Comparison of ENCODE assay signal across 1 cellular context in the genomic region with DNA sequence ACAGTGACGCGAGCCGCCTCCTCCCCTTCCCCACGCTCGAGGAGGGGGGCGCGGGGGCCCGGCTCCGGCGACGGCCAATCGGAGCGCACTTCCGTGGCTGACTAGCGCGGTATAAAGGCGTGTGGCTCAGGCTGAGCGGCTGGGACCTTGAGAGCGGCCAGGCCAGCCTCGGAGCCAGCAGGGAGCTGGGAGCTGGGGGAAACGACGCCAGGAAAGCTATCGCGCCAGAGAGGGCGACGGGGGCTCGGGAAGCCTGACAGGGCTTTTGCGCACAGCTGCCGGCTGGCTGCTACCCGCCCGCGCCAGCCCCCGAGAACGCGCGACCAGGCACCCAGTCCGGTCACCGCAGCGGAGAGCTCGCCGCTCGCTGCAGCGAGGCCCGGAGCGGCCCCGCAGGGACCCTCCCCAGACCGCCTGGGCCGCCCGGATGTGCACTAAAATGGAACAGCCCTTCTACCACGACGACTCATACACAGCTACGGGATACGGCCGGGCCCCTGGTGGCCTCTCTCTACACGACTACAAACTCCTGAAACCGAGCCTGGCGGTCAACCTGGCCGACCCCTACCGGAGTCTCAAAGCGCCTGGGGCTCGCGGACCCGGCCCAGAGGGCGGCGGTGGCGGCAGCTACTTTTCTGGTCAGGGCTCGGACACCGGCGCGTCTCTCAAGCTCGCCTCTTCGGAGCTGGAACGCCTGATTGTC.
TF ChIP-seq lines count a peak whose summit lies in the region.

A gene (plus strand): TSS at position 142 of the 703 bp plus-strand sequence. CDS start 286 bp downstream, at position 428.

TF ChIP-seq in HEK293, 187 proteins besides CTCF, POLR2A, EP300 and RAD21 (continued from another document and continues in another):
- peak; percentile 61; the same call in 1 of the 2 replicates for TF ChIP-seq ZNF184 (tag by site-specific recombination; IDR thresholded peaks at IDR 0.05)
- peak; percentile 33; the same call in 1 of the 2 replicates for TF ChIP-seq ZNF777 (tag by site-specific recombination; IDR thresholded peaks at IDR 0.05; ENCODE audit: borderline replicate concordance)
- TF ChIP-seq ZNF133 (tag by site-specific recombination; IDR thresholded peaks at IDR 0.05): no peak
- no peak for TF ChIP-seq ZNF214 (tag by site-specific recombination; IDR thresholded peaks at IDR 0.05; ENCODE audit: borderline replicate concordance)
- TF ChIP-seq ZNF610 (tag by site-specific recombination; IDR thresholded peaks at IDR 0.05; ENCODE audit: borderline replicate concordance): peak; percentile 97
- TF ChIP-seq, protein P1, sequence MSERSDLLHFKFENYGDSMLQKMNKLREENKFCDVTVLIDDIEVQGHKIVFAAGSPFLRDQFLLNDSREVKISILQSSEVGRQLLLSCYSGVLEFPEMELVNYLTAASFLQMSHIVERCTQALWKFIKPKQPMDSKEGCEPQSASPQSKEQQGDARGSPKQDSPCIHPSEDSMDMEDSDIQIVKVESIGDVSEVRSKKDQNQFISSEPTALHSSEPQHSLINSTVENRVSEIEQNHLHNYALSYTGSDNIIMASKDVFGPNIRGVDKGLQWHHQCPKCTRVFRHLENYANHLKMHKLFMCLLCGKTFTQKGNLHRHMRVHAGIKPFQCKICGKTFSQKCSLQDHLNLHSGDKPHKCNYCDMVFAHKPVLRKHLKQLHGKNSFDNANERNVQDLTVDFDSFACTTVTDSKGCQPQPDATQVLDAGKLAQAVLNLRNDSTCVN (tag by site-specific recombination; optimal IDR thresholded peaks at IDR 0.05): peak; percentile 96
- TF ChIP-seq, protein P2, sequence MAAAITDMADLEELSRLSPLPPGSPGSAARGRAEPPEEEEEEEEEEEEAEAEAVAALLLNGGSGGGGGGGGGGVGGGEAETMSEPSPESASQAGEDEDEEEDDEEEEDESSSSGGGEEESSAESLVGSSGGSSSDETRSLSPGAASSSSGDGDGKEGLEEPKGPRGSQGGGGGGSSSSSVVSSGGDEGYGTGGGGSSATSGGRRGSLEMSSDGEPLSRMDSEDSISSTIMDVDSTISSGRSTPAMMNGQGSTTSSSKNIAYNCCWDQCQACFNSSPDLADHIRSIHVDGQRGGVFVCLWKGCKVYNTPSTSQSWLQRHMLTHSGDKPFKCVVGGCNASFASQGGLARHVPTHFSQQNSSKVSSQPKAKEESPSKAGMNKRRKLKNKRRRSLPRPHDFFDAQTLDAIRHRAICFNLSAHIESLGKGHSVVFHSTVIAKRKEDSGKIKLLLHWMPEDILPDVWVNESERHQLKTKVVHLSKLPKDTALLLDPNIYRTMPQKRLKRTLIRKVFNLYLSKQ (tag by site-specific recombination; IDR thresholded peaks at IDR 0.05; ENCODE audit: borderline replicate concordance): no peak
- TF ChIP-seq GLI4 (tag by site-specific recombination; IDR thresholded peaks at IDR 0.05): peak; percentile 53; the same call in 1 of the 2 replicates
- TF ChIP-seq, protein P3, sequence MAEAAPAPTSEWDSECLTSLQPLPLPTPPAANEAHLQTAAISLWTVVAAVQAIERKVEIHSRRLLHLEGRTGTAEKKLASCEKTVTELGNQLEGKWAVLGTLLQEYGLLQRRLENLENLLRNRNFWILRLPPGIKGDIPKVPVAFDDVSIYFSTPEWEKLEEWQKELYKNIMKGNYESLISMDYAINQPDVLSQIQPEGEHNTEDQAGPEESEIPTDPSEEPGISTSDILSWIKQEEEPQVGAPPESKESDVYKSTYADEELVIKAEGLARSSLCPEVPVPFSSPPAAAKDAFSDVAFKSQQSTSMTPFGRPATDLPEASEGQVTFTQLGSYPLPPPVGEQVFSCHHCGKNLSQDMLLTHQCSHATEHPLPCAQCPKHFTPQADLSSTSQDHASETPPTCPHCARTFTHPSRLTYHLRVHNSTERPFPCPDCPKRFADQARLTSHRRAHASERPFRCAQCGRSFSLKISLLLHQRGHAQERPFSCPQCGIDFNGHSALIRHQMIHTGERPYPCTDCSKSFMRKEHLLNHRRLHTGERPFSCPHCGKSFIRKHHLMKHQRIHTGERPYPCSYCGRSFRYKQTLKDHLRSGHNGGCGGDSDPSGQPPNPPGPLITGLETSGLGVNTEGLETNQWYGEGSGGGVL (tag by site-specific recombination; IDR thresholded peaks at IDR 0.05): peak; percentile 50; the same call in 1 of the 2 replicates
- peak; percentile 79 for TF ChIP-seq ZEB2 (tag by site-specific recombination; IDR thresholded peaks at IDR 0.05)
- no peak for TF ChIP-seq ZNF404 (tag by site-specific recombination; IDR thresholded peaks at IDR 0.05)
- TF ChIP-seq ZNF48 (tag by site-specific recombination; IDR thresholded peaks at IDR 0.05): no peak
- TF ChIP-seq, protein P4, sequence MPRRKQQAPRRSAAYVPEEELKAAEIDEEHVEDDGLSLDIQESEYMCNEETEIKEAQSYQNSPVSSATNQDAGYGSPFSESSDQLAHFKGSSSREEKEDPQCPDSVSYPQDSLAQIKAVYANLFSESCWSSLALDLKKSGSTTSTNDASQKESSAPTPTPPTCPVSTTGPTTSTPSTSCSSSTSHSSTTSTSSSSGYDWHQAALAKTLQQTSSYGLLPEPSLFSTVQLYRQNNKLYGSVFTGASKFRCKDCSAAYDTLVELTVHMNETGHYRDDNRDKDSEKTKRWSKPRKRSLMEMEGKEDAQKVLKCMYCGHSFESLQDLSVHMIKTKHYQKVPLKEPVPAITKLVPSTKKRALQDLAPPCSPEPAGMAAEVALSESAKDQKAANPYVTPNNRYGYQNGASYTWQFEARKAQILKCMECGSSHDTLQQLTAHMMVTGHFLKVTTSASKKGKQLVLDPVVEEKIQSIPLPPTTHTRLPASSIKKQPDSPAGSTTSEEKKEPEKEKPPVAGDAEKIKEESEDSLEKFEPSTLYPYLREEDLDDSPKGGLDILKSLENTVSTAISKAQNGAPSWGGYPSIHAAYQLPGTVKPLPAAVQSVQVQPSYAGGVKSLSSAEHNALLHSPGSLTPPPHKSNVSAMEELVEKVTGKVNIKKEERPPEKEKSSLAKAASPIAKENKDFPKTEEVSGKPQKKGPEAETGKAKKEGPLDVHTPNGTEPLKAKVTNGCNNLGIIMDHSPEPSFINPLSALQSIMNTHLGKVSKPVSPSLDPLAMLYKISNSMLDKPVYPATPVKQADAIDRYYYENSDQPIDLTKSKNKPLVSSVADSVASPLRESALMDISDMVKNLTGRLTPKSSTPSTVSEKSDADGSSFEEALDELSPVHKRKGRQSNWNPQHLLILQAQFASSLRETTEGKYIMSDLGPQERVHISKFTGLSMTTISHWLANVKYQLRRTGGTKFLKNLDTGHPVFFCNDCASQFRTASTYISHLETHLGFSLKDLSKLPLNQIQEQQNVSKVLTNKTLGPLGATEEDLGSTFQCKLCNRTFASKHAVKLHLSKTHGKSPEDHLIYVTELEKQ (tag by site-specific recombination; IDR thresholded peaks at IDR 0.05; ENCODE audit: borderline replicate concordance): no peak
- peak; percentile 31; the same call in 1 of the 2 replicates for TF ChIP-seq YY2 (tag by site-specific recombination; IDR thresholded peaks at IDR 0.05)
- peak; percentile 97 for TF ChIP-seq KLF10 (tag by site-specific recombination; IDR thresholded peaks at IDR 0.05)
- peak; percentile 77; the same call in 1 of the 2 replicates for TF ChIP-seq ZSCAN30 (tag by site-specific recombination; IDR thresholded peaks at IDR 0.05)
- TF ChIP-seq ZNF664 (tag by site-specific recombination; IDR thresholded peaks at IDR 0.05): no peak
- no peak for TF ChIP-seq ZFP3 (tag by site-specific recombination; IDR thresholded peaks at IDR 0.05; ENCODE audit: low read depth)
- peak; percentile 74; the same call in 1 of the 2 replicates for TF ChIP-seq ZNF2 (tag by site-specific recombination; IDR thresholded peaks at IDR 0.05)
- no peak for TF ChIP-seq ZNF558 (tag by site-specific recombination; IDR thresholded peaks at IDR 0.05)
- peak; percentile 46; the same call in 1 of the 2 replicates for TF ChIP-seq ZBTB21 (tag by site-specific recombination; IDR thresholded peaks at IDR 0.05)
- TF ChIP-seq ZFHX2 (tag by site-specific recombination; conservative IDR thresholded peaks at IDR 0.05): peak; percentile 91
- peak; percentile 76 for TF ChIP-seq ZNF394 (tag by site-specific recombination; IDR thresholded peaks at IDR 0.05; ENCODE audit: borderline replicate concordance)
- peak; percentile 77 for TF ChIP-seq ZBTB20 (tag by site-specific recombination; IDR thresholded peaks at IDR 0.05)
- TF ChIP-seq EGR2 (tag by site-specific recombination; IDR thresholded peaks at IDR 0.05; ENCODE audit: low read depth): peak; percentile 79
- TF ChIP-seq, protein P5, sequence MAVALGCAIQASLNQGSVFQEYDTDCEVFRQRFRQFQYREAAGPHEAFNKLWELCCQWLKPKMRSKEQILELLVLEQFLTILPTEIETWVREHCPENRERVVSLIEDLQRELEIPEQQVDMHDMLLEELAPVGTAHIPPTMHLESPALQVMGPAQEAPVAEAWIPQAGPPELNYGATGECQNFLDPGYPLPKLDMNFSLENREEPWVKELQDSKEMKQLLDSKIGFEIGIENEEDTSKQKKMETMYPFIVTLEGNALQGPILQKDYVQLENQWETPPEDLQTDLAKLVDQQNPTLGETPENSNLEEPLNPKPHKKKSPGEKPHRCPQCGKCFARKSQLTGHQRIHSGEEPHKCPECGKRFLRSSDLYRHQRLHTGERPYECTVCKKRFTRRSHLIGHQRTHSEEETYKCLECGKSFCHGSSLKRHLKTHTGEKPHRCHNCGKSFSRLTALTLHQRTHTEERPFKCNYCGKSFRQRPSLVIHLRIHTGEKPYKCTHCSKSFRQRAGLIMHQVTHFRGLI (tag by site-specific recombination; IDR thresholded peaks at IDR 0.05): peak; percentile 67
- TF ChIP-seq, protein P6, sequence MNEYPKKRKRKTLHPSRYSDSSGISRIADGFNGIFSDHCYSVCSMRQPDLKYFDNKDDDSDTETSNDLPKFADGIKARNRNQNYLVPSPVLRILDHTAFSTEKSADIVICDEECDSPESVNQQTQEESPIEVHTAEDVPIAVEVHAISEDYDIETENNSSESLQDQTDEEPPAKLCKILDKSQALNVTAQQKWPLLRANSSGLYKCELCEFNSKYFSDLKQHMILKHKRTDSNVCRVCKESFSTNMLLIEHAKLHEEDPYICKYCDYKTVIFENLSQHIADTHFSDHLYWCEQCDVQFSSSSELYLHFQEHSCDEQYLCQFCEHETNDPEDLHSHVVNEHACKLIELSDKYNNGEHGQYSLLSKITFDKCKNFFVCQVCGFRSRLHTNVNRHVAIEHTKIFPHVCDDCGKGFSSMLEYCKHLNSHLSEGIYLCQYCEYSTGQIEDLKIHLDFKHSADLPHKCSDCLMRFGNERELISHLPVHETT (tag by site-specific recombination; IDR thresholded peaks at IDR 0.05): 0 out of 2 replicates have a peak, but pooled peaks have one; percentile 4
- 0 out of 2 replicates have a peak, but pooled peaks have one; percentile 57 for TF ChIP-seq REPIN1 (tag by site-specific recombination; IDR thresholded peaks at IDR 0.05; ENCODE audit: low read depth)
- TF ChIP-seq, protein P7, sequence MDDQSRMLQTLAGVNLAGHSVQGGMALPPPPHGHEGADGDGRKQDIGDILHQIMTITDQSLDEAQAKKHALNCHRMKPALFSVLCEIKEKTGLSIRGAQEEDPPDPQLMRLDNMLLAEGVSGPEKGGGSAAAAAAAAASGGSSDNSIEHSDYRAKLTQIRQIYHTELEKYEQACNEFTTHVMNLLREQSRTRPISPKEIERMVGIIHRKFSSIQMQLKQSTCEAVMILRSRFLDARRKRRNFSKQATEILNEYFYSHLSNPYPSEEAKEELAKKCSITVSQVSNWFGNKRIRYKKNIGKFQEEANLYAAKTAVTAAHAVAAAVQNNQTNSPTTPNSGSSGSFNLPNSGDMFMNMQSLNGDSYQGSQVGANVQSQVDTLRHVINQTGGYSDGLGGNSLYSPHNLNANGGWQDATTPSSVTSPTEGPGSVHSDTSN (CRISPR knock-in tag; IDR thresholded peaks at IDR 0.05): peak; percentile 73
- TF ChIP-seq ZNF837 (tag by site-specific recombination; IDR thresholded peaks at IDR 0.05): 0 out of 2 replicates have a peak, but pooled peaks have one; percentile 34
- TF ChIP-seq, protein P8, sequence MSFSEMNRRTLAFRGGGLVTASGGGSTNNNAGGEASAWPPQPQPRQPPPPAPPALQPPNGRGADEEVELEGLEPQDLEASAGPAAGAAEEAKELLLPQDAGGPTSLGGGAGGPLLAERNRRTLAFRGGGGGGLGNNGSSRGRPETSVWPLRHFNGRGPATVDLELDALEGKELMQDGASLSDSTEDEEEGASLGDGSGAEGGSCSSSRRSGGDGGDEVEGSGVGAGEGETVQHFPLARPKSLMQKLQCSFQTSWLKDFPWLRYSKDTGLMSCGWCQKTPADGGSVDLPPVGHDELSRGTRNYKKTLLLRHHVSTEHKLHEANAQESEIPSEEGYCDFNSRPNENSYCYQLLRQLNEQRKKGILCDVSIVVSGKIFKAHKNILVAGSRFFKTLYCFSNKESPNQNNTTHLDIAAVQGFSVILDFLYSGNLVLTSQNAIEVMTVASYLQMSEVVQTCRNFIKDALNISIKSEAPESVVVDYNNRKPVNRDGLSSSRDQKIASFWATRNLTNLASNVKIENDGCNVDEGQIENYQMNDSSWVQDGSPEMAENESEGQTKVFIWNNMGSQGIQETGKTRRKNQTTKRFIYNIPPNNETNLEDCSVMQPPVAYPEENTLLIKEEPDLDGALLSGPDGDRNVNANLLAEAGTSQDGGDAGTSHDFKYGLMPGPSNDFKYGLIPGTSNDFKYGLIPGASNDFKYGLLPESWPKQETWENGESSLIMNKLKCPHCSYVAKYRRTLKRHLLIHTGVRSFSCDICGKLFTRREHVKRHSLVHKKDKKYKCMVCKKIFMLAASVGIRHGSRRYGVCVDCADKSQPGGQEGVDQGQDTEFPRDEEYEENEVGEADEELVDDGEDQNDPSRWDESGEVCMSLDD (tag by site-specific recombination; IDR thresholded peaks at IDR 0.05): peak; percentile 11; the same call in 1 of the 2 replicates
- TF ChIP-seq ZNF624 (tag by site-specific recombination; IDR thresholded peaks at IDR 0.05): no peak
- TF ChIP-seq ZNF623 (tag by site-specific recombination; IDR thresholded peaks at IDR 0.05): 0 out of 2 replicates have a peak, but pooled peaks have one; percentile 10
- TF ChIP-seq ZNF561 (tag by site-specific recombination; IDR thresholded peaks at IDR 0.05; ENCODE audit: borderline replicate concordance): peak; percentile 37; the same call in 1 of the 2 replicates
- peak; percentile 65; the same call in 1 of the 2 replicates for TF ChIP-seq WT1 (tag by site-specific recombination; IDR thresholded peaks at IDR 0.05)
- no peak for TF ChIP-seq RBAK (tag by site-specific recombination; IDR thresholded peaks at IDR 0.05)
- no peak for TF ChIP-seq ZNF707 (tag by site-specific recombination; IDR thresholded peaks at IDR 0.05)
- peak; percentile 88 for TF ChIP-seq ZBTB8A (tag by site-specific recombination; IDR thresholded peaks at IDR 0.05)
- peak; percentile 5; the same call in 1 of the 2 replicates for TF ChIP-seq KLF9 (tag by site-specific recombination; IDR thresholded peaks at IDR 0.05; ENCODE audit: low read depth)
- no peak for TF ChIP-seq ZNF785 (tag by site-specific recombination; IDR thresholded peaks at IDR 0.05)
- TF ChIP-seq, protein P9, sequence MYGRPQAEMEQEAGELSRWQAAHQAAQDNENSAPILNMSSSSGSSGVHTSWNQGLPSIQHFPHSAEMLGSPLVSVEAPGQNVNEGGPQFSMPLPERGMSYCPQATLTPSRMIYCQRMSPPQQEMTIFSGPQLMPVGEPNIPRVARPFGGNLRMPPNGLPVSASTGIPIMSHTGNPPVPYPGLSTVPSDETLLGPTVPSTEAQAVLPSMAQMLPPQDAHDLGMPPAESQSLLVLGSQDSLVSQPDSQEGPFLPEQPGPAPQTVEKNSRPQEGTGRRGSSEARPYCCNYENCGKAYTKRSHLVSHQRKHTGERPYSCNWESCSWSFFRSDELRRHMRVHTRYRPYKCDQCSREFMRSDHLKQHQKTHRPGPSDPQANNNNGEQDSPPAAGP (tag by site-specific recombination; IDR thresholded peaks at IDR 0.05): peak; percentile 80
- peak; percentile 77 for TF ChIP-seq KLF16 (tag by site-specific recombination; IDR thresholded peaks at IDR 0.05)
- peak; percentile 68; the same call in 1 of the 2 replicates for TF ChIP-seq ZIC2 (tag by site-specific recombination; IDR thresholded peaks at IDR 0.05)
- TF ChIP-seq ZNF324 (tag by site-specific recombination; IDR thresholded peaks at IDR 0.05): peak; percentile 81
- peak; percentile 52; the same call in 1 of the 2 replicates for TF ChIP-seq KLF1 (tag by site-specific recombination; IDR thresholded peaks at IDR 0.05)
